15 cellular contexts compared by ENCODE assay signal in the genomic region with DNA sequence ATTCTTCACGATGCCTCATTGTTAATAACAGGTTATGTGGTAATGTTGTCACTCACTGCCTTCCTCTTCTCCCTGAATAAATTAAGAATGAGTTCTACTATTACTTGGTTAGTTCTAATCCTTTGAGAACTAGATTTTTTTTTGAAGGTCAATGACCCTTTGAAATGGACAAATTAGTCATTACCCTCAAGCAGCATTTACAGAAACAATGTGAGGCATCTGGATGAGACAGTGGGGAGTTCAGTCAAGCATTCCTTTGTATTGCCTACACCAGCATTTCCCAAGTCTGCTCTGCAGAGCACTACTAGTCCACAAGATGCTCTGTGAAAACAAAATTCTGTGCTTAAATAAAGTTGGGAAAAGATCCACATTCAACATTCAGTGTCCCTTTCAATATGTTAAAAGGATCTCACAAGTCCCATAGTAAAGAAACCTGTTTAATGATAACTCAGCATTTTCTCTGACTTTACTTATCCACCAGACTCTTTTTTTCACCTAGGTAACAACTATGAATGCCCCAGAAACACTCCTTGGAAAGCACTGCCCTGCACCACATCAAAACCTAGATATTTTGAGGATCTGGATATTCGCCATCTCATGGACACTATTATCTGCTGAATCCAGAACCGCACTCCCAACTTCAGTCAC.
DNase-seq lines count a peak whose midpoint lies in the region; ATAC-seq, FAIRE-seq and TF ChIP-seq lines count a peak whose summit lies in the region.
"Had no signal": no experiment of that assay in that cellular context is flagged by ENCODE, and none has a peak within 500 bp of the region (broad histone marks: within the 10 kb centered on the region; RNA-seq: fewer than 3 reads in every experiment).

No MANE protein-coding gene starts in this region.

- no peaks in the 10 kb centered on the region for H3K27me3 ChIP-seq in K562 (ENCODE audit: control insufficient read depth in 2 of 2, insufficient read depth in 2 of 2, low read length in 2 of 2)
- no peaks in the 10 kb centered on the region for H3K27me3 ChIP-seq in uterus
- H3K27me3 ChIP-seq: neutrophil had no signal

- no peak for ATAC-seq in K562
- ATAC-seq in left ventricle myocardium superior = no peak

- no peak overlapping the region for H3K27ac ChIP-seq in K562 (ENCODE audit: extremely low read depth, low read depth, low read length)
- H3K27ac ChIP-seq in uterus = no peak overlapping the region
- H3K27ac ChIP-seq: gastrocnemius medialis, neutrophil had no signal

- TF ChIP-seq POLR2A in K562 (conservative IDR thresholded peaks at IDR 0.05) (no peak), uterus (IDR thresholded peaks at IDR 0.05) (no peak)

- no peaks in the 10 kb centered on the region for H3K79me2 ChIP-seq in K562 (ENCODE audit: control insufficient read depth, insufficient read depth, low read length)

- POLR2A ChIA-PET in K562 (lab: Yijun Ruan, JAX) = no interaction called here

- in situ Hi-C loops in ACHN (cut with HindIII; ENCODE audit: low pct_ligation_motif_present, low pct_unique_long_range_greater_than_20kb, low sequenced_read_pairs) = no loop called here
- in situ Hi-C loops in K562 (cut with MboI) = no loop called here

- intact Hi-C loops in K562 (cut with micrococcal nuclease) (no loop called here), left ventricle myocardium superior (cut with micrococcal nuclease) (no loop called here), uterus (cut with DNase I; ENCODE audit: low total_unique reads) (no loop called here)

- H3K9me3 ChIP-seq in K562 (replicated peaks; ENCODE audit: control insufficient read depth, insufficient read depth, low read depth, low read length) = no peaks in the 10 kb centered on the region
- no peaks in the 10 kb centered on the region for H3K9me3 ChIP-seq in uterus
- H3K9me3 ChIP-seq: gastrocnemius medialis, neutrophil had no signal

- H3K4me3 ChIP-seq in K562 (no peak overlapping the region), uterus (no peak overlapping the region)
- H3K4me3 ChIP-seq: gastrocnemius medialis had no signal

- TF ChIP-seq CTCF in K562 (IDR thresholded peaks at IDR 0.05 in 2 of 3, conservative IDR thresholded peaks at IDR 0.05 in 1 of 3; ENCODE audit: insufficient read depth in 2 of 3, low read depth in 1 of 3, low read length in 3 of 3) (no peak), uterus (IDR thresholded peaks at IDR 0.05) (no peak)

- no peak for TF ChIP-seq RAD21 in K562 (CRISPR knock-in tag; conservative IDR thresholded peaks at IDR 0.05 in 1 of 2, IDR thresholded peaks at IDR 0.05 in 1 of 2)

- CTCF ChIA-PET in K562 (lab: Yijun Ruan, JAX; ENCODE audit: low intra/inter-chr PET ratio) = no interaction called here

- H3K4me1 ChIP-seq in K562 (replicated peaks in 1 of 2; ENCODE audit: control insufficient read depth in 2 of 2, insufficient read depth in 2 of 2, low read length in 2 of 2) (no peaks in the 10 kb centered on the region), uterus (no peaks in the 10 kb centered on the region)
- H3K4me1 ChIP-seq: gastrocnemius medialis had no signal

- H3K9me1 ChIP-seq in K562 (ENCODE audit: control insufficient read depth, insufficient read depth, low read length) = no peaks in the 10 kb centered on the region

- no peak for FAIRE-seq in K562 (lab: Jason Lieb, UNC)

- no peak overlapping the region for H3K9ac ChIP-seq in K562 (ENCODE audit: insufficient read depth in 1 of 2, low read depth in 2 of 2, low read length in 2 of 2)

- no TSS peak for BruUV-seq in K562 (replicated peaks; lab: Mats Ljungman, UMichigan)

- WGBS in K562 (ENCODE audit: insufficient coverage, low coverage, missing lambda C conversion rate) = 0% methylated on average over 3 of the region's 3 CpGs

- no peak overlapping the region for H3K4me2 ChIP-seq in K562 (ENCODE audit: insufficient read depth, low read length)

- H3K36me3 ChIP-seq in K562 (ENCODE audit: control insufficient read depth, insufficient read depth, low read length) = no peaks in the 10 kb centered on the region
- H3K36me3 ChIP-seq in uterus = no peaks in the 10 kb centered on the region
- H3K36me3 ChIP-seq: gastrocnemius medialis, neutrophil had no signal

- no peak overlapping the region for H2AFZ ChIP-seq in K562 (ENCODE audit: low read depth, low read length)

- H4K20me1 ChIP-seq in K562 (replicated peaks; ENCODE audit: control insufficient read depth, insufficient read depth, low read length) = no peaks in the 10 kb centered on the region

- no peak for TF ChIP-seq EP300 in K562 (IDR thresholded peaks at IDR 0.05; ENCODE audit: low read length)

- DNase-seq in ACHN (peak; percentile 71), HS-27A (ENCODE audit: low read depth) (peak; percentile 29), K562 (ENCODE audit: extremely low read depth in 1 of 4, low spot score in 3 of 4) (no peak), iPS-NIHi7 (ENCODE audit: extremely low spot score) (peak; percentile 43), left ventricle myocardium superior (no peak), uterus (no peak), putamen (ENCODE audit: low spot score) (no peak)
- DNase-seq in stimulated activated CD4-positive, alpha-beta T cell treated with anti-CD3 and anti-CD28 coated beads, Interleukin-4, amount 100 ng/mL, for 24 hours = no peak
- DNase-seq: activated CD4-positive, alpha-beta T cell treated with anti-CD3 and anti-CD28 coated beads, Interleukin-2, amount 10 ng/mL, durations not matched to agents 7 days and 5 days; activated effector memory CD4-positive, alpha-beta T cell treated with Interleukin-2 at 50 U/mL for 16 hours; gastrocnemius medialis; GDM1; NCI-H2081 treated with DMSO at 0.1 percent for 48 hours; T-helper 1 cell had no signal

TF ChIP-seq in K562, 482 proteins besides CTCF, POLR2A, EP300 and RAD21:
- TF ChIP-seq ZNF316 (IDR thresholded peaks at IDR 0.05) = peak; percentile 69
- TF ChIP-seq CCAR2 (IDR thresholded peaks at IDR 0.05; ENCODE audit: low read depth, low read length) = no peak
- TF ChIP-seq C11orf30 (IDR thresholded peaks at IDR 0.05; ENCODE audit: low read depth) = peak; percentile 47
- TF ChIP-seq ZNF274 (IDR thresholded peaks at IDR 0.05; ENCODE audit: borderline replicate concordance, low read depth, low read length) = no peak
- TF ChIP-seq MAFG (tag; conservative IDR thresholded peaks at IDR 0.05) = peak; percentile 29

Comparison
In these comparisons a context has a peak if more than half of its experiments do, and no peak if none do; other contexts are left out.
1. DNase-seq: peak in ACHN (single experiment), HS-27A (single experiment) and iPS-NIHi7 (single experiment); none in K562 (0 of 4), stimulated activated CD4-positive, alpha-beta T cell treated with anti-CD3 and anti-CD28 coated beads, Interleukin-4, amount 100 ng/mL, for 24 hours (single experiment), left ventricle myocardium superior (single experiment), uterus (0 of 2) and putamen (single experiment).